Comparison of ENCODE assay signal across 20 cellular contexts in the genomic region with DNA sequence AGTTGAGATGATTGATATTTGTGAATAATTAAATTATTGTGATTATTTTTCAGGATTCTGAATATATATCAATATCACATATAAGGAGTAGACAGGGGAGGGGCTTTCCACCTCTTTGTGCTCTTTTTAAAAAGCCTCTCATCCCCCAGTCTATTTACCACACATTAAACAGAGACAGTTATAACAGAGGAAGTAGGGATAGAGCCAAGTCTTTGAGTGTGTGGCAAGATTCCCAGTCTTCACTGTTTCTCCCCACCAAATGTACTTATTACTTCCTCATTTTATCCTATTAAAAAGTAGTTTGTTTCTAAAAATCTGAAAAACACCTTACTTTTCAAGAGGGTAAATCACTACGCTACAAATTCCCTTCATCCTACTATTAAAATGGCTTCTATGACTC. TPM values are rescaled to one million over a fixed set of nuclear protein-coding genes. Genes with fewer than 3 reads are reported as not detected.
A peak's percentile ranks its signal among the peaks of the same experiment; 100 is the strongest.
DNase-seq lines count a peak whose midpoint lies in the region; ATAC-seq and TF ChIP-seq lines count a peak whose summit lies in the region.
"Had no signal": no experiment of that assay in that cellular context is flagged by ENCODE, and none has a peak within 500 bp of the region (broad histone marks: within the 10 kb centered on the region; RNA-seq: fewer than 3 reads in every experiment).

No MANE protein-coding gene starts in this region.

- intact Hi-C loops in dendritic cell treated with granulocyte-macrophage colony-stimulating factor and Interleukin-4, amounts not matched to agents 40 ng/mL and 50 ng/mL, for 4 days (cut with micrococcal nuclease): loop anchor here (5.0 kb wide), 1 partner anchor 45 kb away; the partner anchor contains the start of gene EPS15
- intact Hi-C loops in OCI-LY7 (cut with micrococcal nuclease; ENCODE audit: unreplicated experiment): loop anchor here (5.0 kb wide), 1 partner anchor 35 kb away; no protein-coding TSS in a partner anchor

- H3K9me3 ChIP-seq in BLaER1 treated with 17β-estradiol and CSF1 and Interleukin-3, amounts not matched to agents 10 nM and 100 nM (replicated peaks in 1 of 11): peaks cover 0 to 10% (median 3%) of the 10 kb centered on the region in 11 experiments; a peak in 5 of 22 replicates
- no peaks in the 10 kb centered on the region for H3K9me3 ChIP-seq in OCI-LY7 (ENCODE audit: low read length)
- H3K9me3 ChIP-seq: prostate gland, SJCRH30 had no signal

- H2AFZ ChIP-seq in OCI-LY7 (ENCODE audit: low read length): no peak overlapping the region
- H2AFZ ChIP-seq: GM23338 had no signal

- H3K27ac Mint-ChIP-seq in dendritic cell treated with granulocyte-macrophage colony-stimulating factor and Interleukin-4, amounts not matched to agents 40 ng/mL and 50 ng/mL, for 4 days: peak overlapping the region; percentile 95
- H3K27ac Mint-ChIP-seq in mesothelial cell of epicardium (peak overlapping the region; percentile 26), chondrocyte (ENCODE audit: unreplicated experiment) (no peak overlapping the region)
- H3K27ac Mint-ChIP-seq: activated naive CD8-positive, alpha-beta T cell treated with anti-CD3 and anti-CD28 coated beads, Interleukin-2, amount 10 ng/mL, durations not matched to agents 7 days and 5 days; GM23338; WTC11 had no signal

- H3K4me3 Mint-ChIP-seq in dendritic cell treated with granulocyte-macrophage colony-stimulating factor and Interleukin-4, amounts not matched to agents 40 ng/mL and 50 ng/mL, for 4 days: no peak overlapping the region
- H3K4me3 Mint-ChIP-seq in mesothelial cell of epicardium (no peak overlapping the region), chondrocyte (ENCODE audit: unreplicated experiment) (no peak overlapping the region)
- H3K4me3 Mint-ChIP-seq: activated naive CD8-positive, alpha-beta T cell treated with anti-CD3 and anti-CD28 coated beads, Interleukin-2, amount 10 ng/mL, durations not matched to agents 7 days and 5 days; GM23338; IgD-negative memory B cell; immature natural killer cell; WTC11 had no signal

- TF ChIP-seq CTCF in mesothelial cell of epicardium (IDR thresholded peaks at IDR 0.05; ENCODE audit: unreplicated experiment) (no peak), chondrocyte (IDR thresholded peaks at IDR 0.05) (no peak), OCI-LY7 (conservative IDR thresholded peaks at IDR 0.05; ENCODE audit: low read length) (no peak)

- H3K4me3 ChIP-seq in BLaER1 treated with 17β-estradiol and CSF1 and Interleukin-3, amounts not matched to agents 10 nM and 100 nM: no peak overlapping the region
- no peak overlapping the region for H3K4me3 ChIP-seq in OCI-LY7 (ENCODE audit: low read depth, low read length, poor library complexity, severe bottlenecking)
- H3K4me3 ChIP-seq: coronary artery, GM23338, prostate gland, SJCRH30 had no signal

- no peaks in the 10 kb centered on the region for H3K27me3 Mint-ChIP-seq in dendritic cell treated with granulocyte-macrophage colony-stimulating factor and Interleukin-4, amounts not matched to agents 40 ng/mL and 50 ng/mL, for 4 days
- H3K27me3 Mint-ChIP-seq in mesothelial cell of epicardium (ENCODE audit: low read depth) (no peaks in the 10 kb centered on the region), chondrocyte (ENCODE audit: low read depth) (no peaks in the 10 kb centered on the region)
- H3K27me3 Mint-ChIP-seq: activated naive CD8-positive, alpha-beta T cell treated with anti-CD3 and anti-CD28 coated beads, Interleukin-2, amount 10 ng/mL, durations not matched to agents 7 days and 5 days; IgD-negative memory B cell had no signal

- peak overlapping the region in 5 of 11 experiments; percentile 16 to 70 (median 25); a peak in 7 of 22 replicates for H3K27ac ChIP-seq in BLaER1 treated with 17β-estradiol and CSF1 and Interleukin-3, amounts not matched to agents 10 nM and 100 nM
- H3K27ac ChIP-seq in OCI-LY7 (ENCODE audit: low read depth, low read length, poor library complexity, severe bottlenecking): no peak overlapping the region
- H3K27ac ChIP-seq: SJCRH30 had no signal

- ATAC-seq in GM19452 (IDR thresholded peaks at IDR 0.05; ENCODE audit: unreplicated experiment): no peak
- ATAC-seq: GM23338, WTC11 had no signal

- H3K27me3 ChIP-seq in BLaER1 treated with 17β-estradiol and CSF1 and Interleukin-3, amounts not matched to agents 10 nM and 100 nM: no peaks in the 10 kb centered on the region
- H3K27me3 ChIP-seq: SJCRH30 had no signal

- H3K9ac ChIP-seq in BLaER1 treated with 17β-estradiol and CSF1 and Interleukin-3, amounts not matched to agents 10 nM and 100 nM: no peak overlapping the region

- peak overlapping the region in 6 of 11 experiments; percentile 28 to 86 (median 54); a peak in 11 of 22 replicates for H3K4me2 ChIP-seq in BLaER1 treated with 17β-estradiol and CSF1 and Interleukin-3, amounts not matched to agents 10 nM and 100 nM
- H3K4me2 ChIP-seq in OCI-LY7 (ENCODE audit: low read length): no peak overlapping the region
- H3K4me2 ChIP-seq: GM23338 had no signal

- CTCF ChIA-PET in OCI-LY7 (lab: Charles Lee; ENCODE audit: unreplicated experiment): no interaction called here

- BruUV-seq in OCI-LY7 (replicated peaks; lab: Mats Ljungman, UMichigan): no TSS peak

- POLR2A ChIA-PET in OCI-LY7 (lab: Charles Lee): interaction anchor here (0.5 to 0.7 kb wide), 2 partner anchors 9 to 114 kb away, joined by 3 read pairs; no protein-coding TSS in a partner anchor

- H3K36me3 ChIP-seq in BLaER1 treated with 17β-estradiol and CSF1 and Interleukin-3, amounts not matched to agents 10 nM and 100 nM: peaks cover 45 to 64% (median 54%) of the 10 kb centered on the region in 11 experiments
- peaks cover 42% of the 10 kb centered on the region for H3K36me3 ChIP-seq in OCI-LY7 (ENCODE audit: insufficient read depth, low read length)
- H3K36me3 ChIP-seq: prostate gland had no signal

- peaks cover 16% of the 10 kb centered on the region for H3K9me3 Mint-ChIP-seq in dendritic cell treated with granulocyte-macrophage colony-stimulating factor and Interleukin-4, amounts not matched to agents 40 ng/mL and 50 ng/mL, for 4 days
- peaks cover 17% of the 10 kb centered on the region for H3K9me3 Mint-ChIP-seq in mesothelial cell of epicardium
- peaks cover 8% of the 10 kb centered on the region for H3K9me3 Mint-ChIP-seq in chondrocyte (ENCODE audit: low read depth)
- H3K9me3 Mint-ChIP-seq: GM23338 had no signal

- no peaks in the 10 kb centered on the region for H3K79me2 ChIP-seq in OCI-LY7 (ENCODE audit: insufficient read depth, low read depth, low read length)

- no peaks in the 10 kb centered on the region for H3K9me2 ChIP-seq in OCI-LY7 (ENCODE audit: insufficient read depth, low read length)

- H3K4me1 Mint-ChIP-seq in dendritic cell treated with granulocyte-macrophage colony-stimulating factor and Interleukin-4, amounts not matched to agents 40 ng/mL and 50 ng/mL, for 4 days (ENCODE audit: low read depth): peaks cover 60% of the 10 kb centered on the region
- H3K4me1 Mint-ChIP-seq in mesothelial cell of epicardium (peaks cover 5% of the 10 kb centered on the region), chondrocyte (ENCODE audit: low read depth) (peaks cover 18% of the 10 kb centered on the region)
- H3K4me1 Mint-ChIP-seq: GM23338, WTC11 had no signal

- H3K4me1 ChIP-seq in BLaER1 treated with 17β-estradiol and CSF1 and Interleukin-3, amounts not matched to agents 10 nM and 100 nM: peaks cover 0 to 49% (median 18%) of the 10 kb centered on the region in 10 experiments; a peak in 12 of 20 replicates
- H3K4me1 ChIP-seq in OCI-LY7 (ENCODE audit: insufficient read depth, low read length, poor library complexity, severe bottlenecking): no peaks in the 10 kb centered on the region
- H3K4me1 ChIP-seq: SJCRH30 had no signal

- peaks cover 75% of the 10 kb centered on the region for H3K36me3 Mint-ChIP-seq in dendritic cell treated with granulocyte-macrophage colony-stimulating factor and Interleukin-4, amounts not matched to agents 40 ng/mL and 50 ng/mL, for 4 days (ENCODE audit: low read depth)
- peaks cover 35% of the 10 kb centered on the region for H3K36me3 Mint-ChIP-seq in mesothelial cell of epicardium
- H3K36me3 Mint-ChIP-seq in chondrocyte (ENCODE audit: low read depth): peaks cover 19% of the 10 kb centered on the region

- peak; percentile 45 for DNase-seq in NCI-H446 treated with DMSO at 0.1 percent for 48 hours (lab: John Stamatoyannopoulos, UW)
- no peak for DNase-seq in mesothelial cell of epicardium (ENCODE audit: low spot score in 2 of 2, unreplicated experiment in 2 of 2)
- DNase-seq in chondrocyte (ENCODE audit: low spot score): no peak
- no peak for DNase-seq in SHP77 treated with DMSO at 0.1 percent for 48 hours (lab: John Stamatoyannopoulos, UW)
- no peak for DNase-seq in OCI-LY7 (ENCODE audit: low spot score)
- DNase-seq: activated naive CD8-positive, alpha-beta T cell treated with anti-CD3 and anti-CD28 coated beads, Interleukin-2, amount 10 ng/mL, durations not matched to agents 7 days and 5 days; DMS79 treated with DMSO at 0.1 percent for 48 hours; foreskin melanocyte; immature natural killer cell; NCI-H1694 treated with DMSO at 0.1 percent for 48 hours; NCI-H774; SJCRH30 had no signal

- peaks cover 0 to 16% (median 0%) of the 10 kb centered on the region in 11 experiments; a peak in 4 of 22 replicates for H4K20me1 ChIP-seq in BLaER1 treated with 17β-estradiol and CSF1 and Interleukin-3, amounts not matched to agents 10 nM and 100 nM
- no peaks in the 10 kb centered on the region for H4K20me1 ChIP-seq in OCI-LY7 (ENCODE audit: insufficient read depth, low read length)

RNA-seq across cellular contexts. Expression of gene EPS15, which starts 46.7 kb away (rescaled TPM):
- total RNA-seq in mesothelial cell of epicardium (50.3 to 53.4 TPM (median 52.5 TPM) in 3 replicates), chondrocyte (81.4 to 93.0 TPM (median 82.3 TPM) in 3 replicates), OCI-LY7 (2022) (73.2 and 79.4 TPM in 2 replicates)
- 23.8 and 35.5 TPM in 2 replicates for total RNA-seq in OCI-LY7 (2014; rRNA removed; shearing (Covaris generic))
